Comparison of ENCODE assay signal across 10 cellular contexts in the genomic region with DNA sequence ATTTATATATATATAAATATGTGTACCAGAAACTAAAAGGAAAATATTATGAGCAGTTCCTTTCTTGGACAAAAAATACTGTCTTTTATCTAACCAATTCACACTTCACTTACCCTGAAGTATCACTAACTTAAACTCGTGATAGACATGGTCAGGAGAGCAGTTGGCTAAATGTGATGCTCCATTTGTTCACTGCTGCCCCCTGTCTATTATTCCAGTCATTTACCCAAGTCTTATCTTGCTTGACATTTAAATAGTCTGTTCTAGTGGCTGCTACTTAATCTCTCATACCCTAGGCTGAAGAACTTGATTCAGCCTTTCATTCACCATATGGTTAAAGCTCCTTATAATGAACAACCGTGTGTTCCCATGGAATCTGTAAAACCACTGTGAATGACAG.
DNase-seq lines count a peak whose midpoint lies in the region; ATAC-seq, FAIRE-seq and TF ChIP-seq lines count a peak whose summit lies in the region.
"Had no signal": no experiment of that assay in that cellular context is flagged by ENCODE, and none has a peak within 500 bp of the region (broad histone marks: within the 10 kb centered on the region; RNA-seq: fewer than 3 reads in every experiment).

No MANE protein-coding gene starts in this region.

- no peak overlapping the region for H3K4me3 Mint-ChIP-seq in brain
- no peak overlapping the region for H3K4me3 Mint-ChIP-seq in activated naive CD8-positive, alpha-beta T cell treated with anti-CD3 and anti-CD28 coated beads for 36 hours
- no peak overlapping the region for H3K4me3 Mint-ChIP-seq in activated CD8-positive, alpha-beta T cell treated with anti-CD3 and anti-CD28 coated beads for 36 hours
- H3K4me3 Mint-ChIP-seq: CD4-positive, CD25-positive, alpha-beta regulatory T cell had no signal

- DNase-seq in SIG-M5 treated with dmso at 0.1 percent for 504 hours (lab: John Stamatoyannopoulos, UW; ENCODE audit: unreplicated experiment) (peak; percentile 42), SIG-M5 (lab: John Stamatoyannopoulos, UW) (no peak), NCI-H748 (lab: John Stamatoyannopoulos, UW; ENCODE audit: unreplicated experiment) (peak; percentile 72), urothelium cell line (ENCODE audit: low spot score) (peak; percentile 12)
- no peak for DNase-seq in activated naive CD8-positive, alpha-beta T cell treated with anti-CD3 and anti-CD28 coated beads for 36 hours
- no peak for DNase-seq in activated CD8-positive, alpha-beta T cell treated with anti-CD3 and anti-CD28 coated beads for 36 hours
- DNase-seq: CD4-positive, CD25-positive, alpha-beta regulatory T cell; esophagus squamous epithelium had no signal

- ATAC-seq in GM18867 (IDR thresholded peaks at IDR 0.05; ENCODE audit: unreplicated experiment), result no peak
- ATAC-seq in activated CD8-positive, alpha-beta T cell treated with anti-CD3 and anti-CD28 coated beads for 36 hours, result no peak

- peaks cover 0 to 8% (median 4%) of the 10 kb centered on the region in 5 experiments for H3K9me3 Mint-ChIP-seq in brain
- H3K9me3 Mint-ChIP-seq in activated naive CD8-positive, alpha-beta T cell treated with anti-CD3 and anti-CD28 coated beads for 36 hours, result peaks cover 9% of the 10 kb centered on the region
- H3K9me3 Mint-ChIP-seq in activated CD8-positive, alpha-beta T cell treated with anti-CD3 and anti-CD28 coated beads for 36 hours, result peaks cover 4% of the 10 kb centered on the region

- intact Hi-C loops in activated CD8-positive, alpha-beta T cell treated with anti-CD3 and anti-CD28 coated beads for 36 hours (cut with micrococcal nuclease), result no loop called here

- H3K36me3 Mint-ChIP-seq in brain, result no peaks in the 10 kb centered on the region
- H3K36me3 Mint-ChIP-seq in activated naive CD8-positive, alpha-beta T cell treated with anti-CD3 and anti-CD28 coated beads for 36 hours, result no peaks in the 10 kb centered on the region
- H3K36me3 Mint-ChIP-seq in activated CD8-positive, alpha-beta T cell treated with anti-CD3 and anti-CD28 coated beads for 36 hours (ENCODE audit: low read depth), result no peaks in the 10 kb centered on the region
- H3K36me3 Mint-ChIP-seq: CD4-positive, CD25-positive, alpha-beta regulatory T cell had no signal

- H3K27ac Mint-ChIP-seq in brain, result no peak overlapping the region
- H3K27ac Mint-ChIP-seq in activated naive CD8-positive, alpha-beta T cell treated with anti-CD3 and anti-CD28 coated beads for 36 hours, result no peak overlapping the region
- no peak overlapping the region for H3K27ac Mint-ChIP-seq in activated CD8-positive, alpha-beta T cell treated with anti-CD3 and anti-CD28 coated beads for 36 hours
- H3K27ac Mint-ChIP-seq: CD4-positive, CD25-positive, alpha-beta regulatory T cell had no signal

- no peak for FAIRE-seq in urothelium cell line (lab: Jason Lieb, UNC)

- H3K4me1 Mint-ChIP-seq in brain, result no peaks in the 10 kb centered on the region
- H3K4me1 Mint-ChIP-seq in activated naive CD8-positive, alpha-beta T cell treated with anti-CD3 and anti-CD28 coated beads for 36 hours, result no peaks in the 10 kb centered on the region
- H3K4me1 Mint-ChIP-seq in activated CD8-positive, alpha-beta T cell treated with anti-CD3 and anti-CD28 coated beads for 36 hours (ENCODE audit: low read depth), result no peaks in the 10 kb centered on the region
- H3K4me1 Mint-ChIP-seq: CD4-positive, CD25-positive, alpha-beta regulatory T cell had no signal

- POLR2A ChIA-PET in activated CD8-positive, alpha-beta T cell treated with anti-CD3 and anti-CD28 coated beads for 36 hours (lab: Charles Lee), result interaction anchor here (0.6 kb wide), 1 partner anchor 217 kb away, joined by 3 read pairs; no protein-coding TSS in a partner anchor

- H3K27me3 Mint-ChIP-seq in brain, result peaks cover 3% of the 10 kb centered on the region
- H3K27me3 Mint-ChIP-seq in activated naive CD8-positive, alpha-beta T cell treated with anti-CD3 and anti-CD28 coated beads for 36 hours, result no peaks in the 10 kb centered on the region
- H3K27me3 Mint-ChIP-seq in activated CD8-positive, alpha-beta T cell treated with anti-CD3 and anti-CD28 coated beads for 36 hours, result no peaks in the 10 kb centered on the region
- H3K27me3 Mint-ChIP-seq: CD4-positive, CD25-positive, alpha-beta regulatory T cell had no signal

- CTCF ChIA-PET in activated CD8-positive, alpha-beta T cell treated with anti-CD3 and anti-CD28 coated beads for 36 hours (lab: Charles Lee), result no interaction called here

- TF ChIP-seq CTCF in brain (conservative IDR thresholded peaks at IDR 0.05), result peak; percentile 10 to 38
- no peak for TF ChIP-seq CTCF in activated CD8-positive, alpha-beta T cell treated with anti-CD3 and anti-CD28 coated beads for 36 hours (IDR thresholded peaks at IDR 0.05)

Comparison
In these comparisons a context has a peak if more than half of its experiments do, and no peak if none do; other contexts are left out.
1. DNase-seq: peak in SIG-M5 treated with dmso at 0.1 percent for 504 hours (single experiment), NCI-H748 (single experiment) and urothelium cell line (single experiment); none in SIG-M5 (single experiment), activated naive CD8-positive, alpha-beta T cell treated with anti-CD3 and anti-CD28 coated beads for 36 hours (single experiment) and activated CD8-positive, alpha-beta T cell treated with anti-CD3 and anti-CD28 coated beads for 36 hours (single experiment).